Comparison of ENCODE assay signal across 23 cellular contexts in genomic region chr6:52657870-52658269, GRCh38.
"Had no signal": no experiment of that assay in that cellular context is flagged by ENCODE, and none has a peak within 500 bp of the region (broad histone marks: within the 10 kb centered on the region; RNA-seq: fewer than 3 reads in every experiment).

No MANE protein-coding gene starts in this region.

- H3K27me3 ChIP-seq: SJSA1 had no signal

- DNase-seq: Karpas-422, KG1, MG63, NCI-H1092, NCI-H1105 treated with DMSO at 0.1 percent for 48 hours, NCI-H1417 treated with DMSO at 0.1 percent for 48 hours, NCI-H146, NCI-H1694 treated with DMSO at 0.1 percent for 48 hours, NCI-H1930, NCI-H2081 treated with DMSO at 0.1 percent for 48 hours, NCI-H2171, NCI-H226, NCI-H446, NCI-H510A, NCI-H524 treated with DMSO at 0.1 percent for 48 hours, NCI-H69, NCI-H774, Right ventricle myocardium superior, RPMI8226, SIG-M5 had no signal

- H3K4me3 ChIP-seq: MG63, SJSA1, SK-N-MC had no signal

- H3K36me3 ChIP-seq: MG63, SJSA1 had no signal

- FAIRE-seq: RCC 7860 had no signal

- H3K27ac ChIP-seq: SJSA1, SK-N-MC had no signal

- H3K9me3 ChIP-seq: MG63, SJSA1 had no signal
